22 cellular contexts compared by ENCODE assay signal in genomic region chr5:43699910-43700309, GRCh38.
"Had no signal": no experiment of that assay in that cellular context is flagged by ENCODE, and none has a peak within 500 bp of the region (broad histone marks: within the 10 kb centered on the region; RNA-seq: fewer than 3 reads in every experiment).

No MANE protein-coding gene starts in this region.

- DNase-seq: activated CD4-positive, alpha-beta T cell treated with anti-CD3 and anti-CD28 coated beads for 1 hour; activated CD4-positive, alpha-beta T cell treated with anti-CD3 and anti-CD28 coated beads, Interleukin-2, amount 50 U/mL, for 4 hours; activated gamma-delta T cell; endodermal cell; foreskin fibroblast; left lung; mucosa of descending colon; naive B cell; ovary; spleen; stimulated activated CD4-positive, alpha-beta T cell treated with anti-CD3 and anti-CD28 coated beads, Interleukin-4, amount 100 ng/mL, for 4 hours; T-helper 2 cell; thyroid gland; WERI-Rb-1 had no signal

- H3K4me3 Mint-ChIP-seq: activated naive CD4-positive, alpha-beta T cell treated with anti-CD3 and anti-CD28 coated beads, Interleukin-2, amount 50 U/mL, for 24 hours; endodermal cell; memory B cell; stimulated activated memory B cell treated with anti-CD40 and anti-IgM and Interleukin-4, amounts not matched to agents 10 μg/mL and 1 μg/mL and 100 μg/mL, for 72 hours had no signal

- H3K9me3 ChIP-seq: ascending aorta, ovary, thyroid gland had no signal

- ATAC-seq: left lung; mucosa of descending colon; stimulated activated memory B cell treated with anti-CD40 and anti-IgM and Interleukin-4, amounts not matched to agents 10 μg/mL and 1 μg/mL and 100 μg/mL, for 72 hours had no signal

- H3K4me3 ChIP-seq: ascending aorta, left lung, mucosa of descending colon, ovary, spleen, thyroid gland had no signal

- H3K27ac ChIP-seq: ascending aorta, epithelial cell of prostate, left lung, ovary, spleen, thyroid gland, WERI-Rb-1 had no signal

- H3K36me3 ChIP-seq: ovary had no signal

- FAIRE-seq: bronchial epithelial cell, colon, keratinocyte had no signal

- H3K4me1 ChIP-seq: ascending aorta, spleen, thyroid gland had no signal

- H3K27ac Mint-ChIP-seq: activated naive CD4-positive, alpha-beta T cell treated with anti-CD3 and anti-CD28 coated beads, Interleukin-2, amount 50 U/mL, for 24 hours; endodermal cell; memory B cell; stimulated activated memory B cell treated with anti-CD40 and anti-IgM and Interleukin-4, amounts not matched to agents 10 μg/mL and 1 μg/mL and 100 μg/mL, for 72 hours had no signal

- H3K4me1 Mint-ChIP-seq: memory B cell; stimulated activated memory B cell treated with anti-CD40 and anti-IgM and Interleukin-4, amounts not matched to agents 10 μg/mL and 1 μg/mL and 100 μg/mL, for 72 hours had no signal

- H3K27me3 Mint-ChIP-seq: activated naive CD4-positive, alpha-beta T cell treated with anti-CD3 and anti-CD28 coated beads, Interleukin-2, amount 50 U/mL, for 24 hours; memory B cell; naive B cell; stimulated activated memory B cell treated with anti-CD40 and anti-IgM and Interleukin-4, amounts not matched to agents 10 μg/mL and 1 μg/mL and 100 μg/mL, for 72 hours had no signal

- H3K27me3 ChIP-seq: ascending aorta, left lung, ovary, spleen, thyroid gland had no signal
